ENCODE assay signal across 15 cellular contexts in the genomic region with DNA sequence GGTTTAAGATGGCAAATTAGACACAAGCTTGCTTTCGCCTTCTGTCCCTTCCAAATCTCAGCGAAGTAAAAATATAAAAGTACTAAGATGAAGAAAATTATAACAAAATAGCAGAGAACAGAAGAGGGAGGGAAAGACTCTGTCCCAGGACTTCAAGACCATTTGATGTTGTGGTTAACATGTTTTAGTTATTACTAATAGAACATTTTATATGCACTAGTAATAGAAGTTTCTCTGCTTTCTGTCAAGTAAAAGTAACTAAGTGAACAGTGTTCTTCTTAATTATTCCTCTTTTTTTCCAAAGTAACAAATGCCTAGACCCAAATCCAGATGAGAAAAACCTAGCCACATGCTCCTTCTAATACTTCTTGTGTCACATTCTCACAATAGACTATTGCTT.
"Had no signal": no experiment of that assay in that cellular context is flagged by ENCODE, and none has a peak within 500 bp of the region (broad histone marks: within the 10 kb centered on the region; RNA-seq: fewer than 3 reads in every experiment).

No MANE protein-coding gene starts in this region.

- H3K9me3 ChIP-seq: left lung, psoas muscle, right lobe of liver had no signal

- DNase-seq: activated CD8-positive, alpha-beta memory T cell treated with anti-CD3 and anti-CD28 coated beads, Interleukin-2, amount 50 U/mL, for 48 hours; activated CD8-positive, alpha-beta T cell treated with anti-CD3 and anti-CD28 coated beads, Interleukin-2, amount 10 ng/mL, durations not matched to agents 7 days and 5 days; activated naive CD4-positive, alpha-beta T cell; central memory CD4-positive, alpha-beta T cell; effector memory CD8-positive, alpha-beta T cell; foreskin keratinocyte; left lung; occipital lobe; psoas muscle; right lobe of liver; stimulated activated CD4-positive, alpha-beta T cell treated with anti-CD3 and anti-CD28 coated beads, Interleukin-2, amount 100 ng/mL, for 24 hours; stimulated activated naive CD4-positive, alpha-beta T cell treated with Interleukin-2 at 50 U/mL for 16 hours; trophoblast cell had no signal

- ATAC-seq: activated CD8-positive, alpha-beta T cell treated with anti-CD3 and anti-CD28 coated beads, Interleukin-2, amount 10 ng/mL, durations not matched to agents 7 days and 5 days; effector memory CD8-positive, alpha-beta T cell; foreskin keratinocyte; left lung; psoas muscle; right lobe of liver had no signal

- H3K36me3 ChIP-seq: left lung, right lobe of liver had no signal

- H3K4me1 ChIP-seq: foreskin keratinocyte, left lung, right lobe of liver had no signal

- H3K4me3 ChIP-seq: left lung, psoas muscle, right lobe of liver had no signal

- H3K27me3 ChIP-seq: right lobe of liver had no signal

- H3K27ac ChIP-seq: epithelial cell of prostate, foreskin keratinocyte, left lung, psoas muscle, right lobe of liver, VCaP had no signal
